Comparison of ENCODE assay signal across 20 cellular contexts in genomic region chr14:95315156-95315555, GRCh38. TPM values are rescaled to one million over a fixed set of nuclear protein-coding genes. Genes with fewer than 3 reads are reported as not detected.
DNase-seq lines count a peak whose midpoint lies in the region; ATAC-seq and TF ChIP-seq lines count a peak whose summit lies in the region.
"Had no signal": no experiment of that assay in that cellular context is flagged by ENCODE, and none has a peak within 500 bp of the region (broad histone marks: within the 10 kb centered on the region; RNA-seq: fewer than 3 reads in every experiment).

No MANE protein-coding gene starts in this region.

- H3K79me2 ChIP-seq in neural progenitor cell (ENCODE audit: low read depth), result no peaks in the 10 kb centered on the region

- H3K4me3 Mint-ChIP-seq in dendritic cell treated with granulocyte-macrophage colony-stimulating factor and Interleukin-4, amounts not matched to agents 40 ng/mL and 50 ng/mL, for 4 days, result no peak overlapping the region
- no peak overlapping the region for H3K4me3 Mint-ChIP-seq in neural crest cell
- no peak overlapping the region for H3K4me3 Mint-ChIP-seq in neural progenitor cell
- H3K4me3 Mint-ChIP-seq: activated T-helper 17 cell treated with anti-CD3 and anti-CD28 coated beads, Interleukin-2, amount 50 U/mL, for 72 hours; endodermal cell had no signal

- peaks cover 93% of the 10 kb centered on the region for H3K4me1 Mint-ChIP-seq in dendritic cell treated with granulocyte-macrophage colony-stimulating factor and Interleukin-4, amounts not matched to agents 40 ng/mL and 50 ng/mL, for 4 days (ENCODE audit: low read depth)
- H3K4me1 Mint-ChIP-seq in neural crest cell (peaks cover 39% of the 10 kb centered on the region), neural progenitor cell (peaks cover 36% of the 10 kb centered on the region)

- H3K27me3 Mint-ChIP-seq in dendritic cell treated with granulocyte-macrophage colony-stimulating factor and Interleukin-4, amounts not matched to agents 40 ng/mL and 50 ng/mL, for 4 days, result peaks cover 7% of the 10 kb centered on the region
- H3K27me3 Mint-ChIP-seq in neural crest cell (ENCODE audit: low read depth) (peaks cover 11% of the 10 kb centered on the region), neural progenitor cell (ENCODE audit: insufficient read depth, low read depth) (peaks cover 4% of the 10 kb centered on the region)

- peak overlapping the region; percentile 87 for H3K27ac Mint-ChIP-seq in dendritic cell treated with granulocyte-macrophage colony-stimulating factor and Interleukin-4, amounts not matched to agents 40 ng/mL and 50 ng/mL, for 4 days
- H3K27ac Mint-ChIP-seq in neural crest cell (ENCODE audit: unreplicated experiment) (peak overlapping the region; percentile 50), neural progenitor cell (no peak overlapping the region)
- H3K27ac Mint-ChIP-seq: activated T-helper 17 cell treated with anti-CD3 and anti-CD28 coated beads, Interleukin-2, amount 50 U/mL, for 72 hours; endodermal cell had no signal

- no peak overlapping the region for H2AFZ ChIP-seq in neural progenitor cell (replicated peaks)

- intact Hi-C loops in left ventricle myocardium inferior (cut with micrococcal nuclease) (no loop called here), left cardiac atrium (cut with DNase I) (no loop called here), vagina (cut with DNase I) (loop anchor here (10.0 kb wide), 1 partner anchor 220 kb away; the partner anchor contains the start of gene GLRX5)
- intact Hi-C loops in dendritic cell treated with granulocyte-macrophage colony-stimulating factor and Interleukin-4, amounts not matched to agents 40 ng/mL and 50 ng/mL, for 4 days (cut with micrococcal nuclease), result loop anchor here (5.0 to 10.0 kb wide), 3 partner anchors 58 to 210 kb away; partner anchors contain the start of gene DICER1

- H4K20me1 ChIP-seq in neural progenitor cell (ENCODE audit: low read depth), result peaks cover 21% of the 10 kb centered on the region

- H3K36me3 ChIP-seq in left ventricle myocardium inferior (no peaks in the 10 kb centered on the region), vagina (no peaks in the 10 kb centered on the region), neural progenitor cell (no peaks in the 10 kb centered on the region)

- H3K4me1 ChIP-seq in left ventricle myocardium inferior (peaks cover 74% of the 10 kb centered on the region), vagina (peaks cover 45% of the 10 kb centered on the region), neural progenitor cell (peaks cover 8% of the 10 kb centered on the region)

- no peaks in the 10 kb centered on the region for H3K9me3 Mint-ChIP-seq in dendritic cell treated with granulocyte-macrophage colony-stimulating factor and Interleukin-4, amounts not matched to agents 40 ng/mL and 50 ng/mL, for 4 days
- H3K9me3 Mint-ChIP-seq in neural crest cell (peaks cover 2% of the 10 kb centered on the region), neural progenitor cell (peaks cover 2% of the 10 kb centered on the region)
- H3K9me3 Mint-ChIP-seq: activated T-helper 17 cell treated with anti-CD3 and anti-CD28 coated beads, Interleukin-2, amount 50 U/mL, for 72 hours had no signal

- no peak overlapping the region for H3K9ac ChIP-seq in neural progenitor cell
- H3K9ac ChIP-seq: SK-N-SH had no signal

- ATAC-seq in left cardiac atrium (no peak), HG03108 (IDR thresholded peaks at IDR 0.05; ENCODE audit: unreplicated experiment) (no peak)

- H3K27me3 ChIP-seq in left ventricle myocardium inferior (ENCODE audit: low read depth) (peaks cover 4% of the 10 kb centered on the region), vagina (no peaks in the 10 kb centered on the region), neural progenitor cell (peaks cover 18% of the 10 kb centered on the region)

- H3K9me3 ChIP-seq in left ventricle myocardium inferior (replicated peaks), result no peaks in the 10 kb centered on the region
- no peaks in the 10 kb centered on the region for H3K9me3 ChIP-seq in vagina
- H3K9me3 ChIP-seq in neural progenitor cell (ENCODE audit: low read depth), result no peaks in the 10 kb centered on the region
- H3K9me3 ChIP-seq: SK-N-SH had no signal

- no peak for TF ChIP-seq CTCF in left ventricle myocardium inferior (IDR thresholded peaks at IDR 0.05; ENCODE audit: borderline replicate concordance)
- TF ChIP-seq CTCF in neural crest cell (conservative IDR thresholded peaks at IDR 0.05), result no peak
- TF ChIP-seq CTCF in vagina (IDR thresholded peaks at IDR 0.05), result no peak
- no peak for TF ChIP-seq CTCF in neural progenitor cell (IDR thresholded peaks at IDR 0.05)

- H3F3A ChIP-seq in neural progenitor cell (ENCODE audit: low read depth), result peaks cover 3% of the 10 kb centered on the region

- H3K4me3 ChIP-seq in left ventricle myocardium inferior (no peak overlapping the region), vagina (no peak overlapping the region), neural progenitor cell (no peak overlapping the region)

- no peak for DNase-seq in left ventricle myocardium inferior
- DNase-seq in left cardiac atrium, result no peak
- DNase-seq in neural crest cell (ENCODE audit: low read depth, low spot score), result no peak
- DNase-seq in vagina (ENCODE audit: extremely low spot score in 2 of 2), result no peak
- DNase-seq in cerebellum (ENCODE audit: low spot score), result no peak
- no peak for DNase-seq in neural progenitor cell (ENCODE audit: low spot score)
- DNase-seq: activated CD4-positive, alpha-beta T cell treated with anti-CD3 and anti-CD28 coated beads for 1 hour; amniotic stem cell; central memory CD4-positive, alpha-beta T cell; DMS153; endodermal cell; NCI-H1417 treated with DMSO at 0.1 percent for 48 hours; NCI-H2171 treated with DMSO at 0.1 percent for 48 hours; NCI-H774; T1000 had no signal

- H3K4me2 ChIP-seq in neural progenitor cell, result no peak overlapping the region

- H3K36me3 Mint-ChIP-seq in dendritic cell treated with granulocyte-macrophage colony-stimulating factor and Interleukin-4, amounts not matched to agents 40 ng/mL and 50 ng/mL, for 4 days (ENCODE audit: low read depth), result peaks cover 6% of the 10 kb centered on the region
- H3K36me3 Mint-ChIP-seq in neural crest cell (ENCODE audit: low read depth) (peaks cover 2% of the 10 kb centered on the region), neural progenitor cell (no peaks in the 10 kb centered on the region)

- no peak for TF ChIP-seq POLR2A in vagina (IDR thresholded peaks at IDR 0.05)

- H3K27ac ChIP-seq in left ventricle myocardium inferior (replicated peaks) (peak overlapping the region; percentile 59), vagina (peak overlapping the region; percentile 82), neural progenitor cell (no peak overlapping the region)
- H3K27ac ChIP-seq: C4-2B had no signal

RNA-seq across cellular contexts. Expression of gene CLMN, which starts 4.6 kb away (rescaled TPM):
- 3.7 TPM for total RNA-seq in left ventricle myocardium inferior
- total RNA-seq in left cardiac atrium, result 10 to 100 TPM; 11.1 to 13.2 TPM
- 7.7 and 8.9 TPM in 2 replicates for total RNA-seq in neural crest cell
- total RNA-seq in vagina, result 19.6 TPM
- 7.1 TPM for total RNA-seq in cerebellum
- total RNA-seq in neural progenitor cell (ENCODE audit: low replicate concordance), result 6.3 and 6.7 TPM in 2 replicates

Comparison
In these comparisons a context has a peak if more than half of its experiments do, and no peak if none do; other contexts are left out.
1. intact Hi-C loops: an anchor here in dendritic cell treated with granulocyte-macrophage colony-stimulating factor and Interleukin-4, amounts not matched to agents 40 ng/mL and 50 ng/mL, for 4 days (5.0 to 10.0 kb wide) and vagina (10.0 kb wide); none called in left ventricle myocardium inferior and left cardiac atrium.